16 cellular contexts compared by ENCODE assay signal in the genomic region with DNA sequence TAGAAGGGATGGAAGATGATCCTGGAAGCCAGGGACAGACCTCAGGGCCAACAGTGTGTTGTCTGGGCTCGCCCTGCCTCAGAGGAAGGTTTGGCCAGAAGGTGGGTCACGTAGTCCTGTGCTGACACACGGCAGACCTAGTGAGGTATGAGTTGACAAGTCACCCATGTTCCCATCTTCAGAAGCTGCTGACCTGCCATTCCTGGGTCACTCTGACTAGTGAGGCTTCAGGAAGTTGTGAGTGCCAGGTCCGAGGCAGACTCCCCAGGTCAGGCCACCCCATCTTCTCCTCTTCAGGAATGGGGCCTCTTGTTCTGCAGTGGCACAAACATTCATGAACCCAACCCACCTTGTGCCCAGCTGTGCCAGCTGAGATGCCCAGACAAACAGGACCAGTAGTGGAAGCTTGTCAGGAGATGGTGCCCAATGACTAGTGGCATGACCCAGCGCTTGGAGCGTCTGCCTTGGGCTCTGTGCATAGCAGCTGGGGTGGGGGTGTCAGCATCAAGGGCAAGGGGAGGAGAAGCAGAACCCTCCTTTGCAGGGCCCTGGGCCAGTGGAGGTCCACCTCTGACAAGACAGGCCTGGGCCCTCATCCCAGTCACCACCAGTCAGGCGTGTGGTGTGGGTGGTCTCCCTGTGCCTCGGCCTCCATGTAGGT. TPM values are rescaled to one million over a fixed set of nuclear protein-coding genes. Genes with fewer than 3 reads are reported as not detected.
DNase-seq lines count a peak whose midpoint lies in the region; ATAC-seq and TF ChIP-seq lines count a peak whose summit lies in the region.
"Had no signal": no experiment of that assay in that cellular context is flagged by ENCODE, and none has a peak within 500 bp of the region (broad histone marks: within the 10 kb centered on the region; RNA-seq: fewer than 3 reads in every experiment).

No MANE protein-coding gene starts in this region.

- H3K9me3 ChIP-seq in breast epithelium (no peaks in the 10 kb centered on the region), endodermal cell (ENCODE audit: control insufficient read depth, low read length) (no peaks in the 10 kb centered on the region), psoas muscle (no peaks in the 10 kb centered on the region), thyroid gland (no peaks in the 10 kb centered on the region)
- H3K9me3 ChIP-seq: Caco-2 had no signal

- H3K9ac ChIP-seq in endodermal cell (ENCODE audit: extremely low read depth, low read length, poor library complexity, severe bottlenecking) = no peak overlapping the region

- H3K4me3 Mint-ChIP-seq in MCF 10A (ENCODE audit: unreplicated experiment) (no peak overlapping the region), endodermal cell (no peak overlapping the region)
- H3K4me3 Mint-ChIP-seq: H9 had no signal

- ATAC-seq in psoas muscle (peak; percentile 81 to 94 (median 84)), GM18502 (IDR thresholded peaks at IDR 0.05; ENCODE audit: poor library complexity, unreplicated experiment) (no peak)
- ATAC-seq: Panc1 had no signal

- POLR2A ChIA-PET in MCF 10A (lab: Yijun Ruan, JAX) = no interaction called here

- H3K9me3 Mint-ChIP-seq in MCF 10A (ENCODE audit: unreplicated experiment) (no peaks in the 10 kb centered on the region), endodermal cell (no peaks in the 10 kb centered on the region)
- H3K9me3 Mint-ChIP-seq: H9 had no signal

- H3K36me3 Mint-ChIP-seq in MCF 10A (ENCODE audit: insufficient read depth, unreplicated experiment) (no peaks in the 10 kb centered on the region), endodermal cell (ENCODE audit: low read depth) (no peaks in the 10 kb centered on the region)

- H3K27ac Mint-ChIP-seq in MCF 10A (ENCODE audit: low read depth, unreplicated experiment) (no peak overlapping the region), endodermal cell (no peak overlapping the region)
- H3K27ac Mint-ChIP-seq: H9 had no signal

- intact Hi-C loops in breast epithelium (cut with DNase I; ENCODE audit: low total_unique reads) = no loop called here
- intact Hi-C loops in MCF 10A (cut with micrococcal nuclease) = no loop called here
- intact Hi-C loops in psoas muscle (cut with DNase I) = no loop called here
- intact Hi-C loops in thyroid gland (cut with DNase I) = no loop called here

- peak in 1 of 2 donors; percentile 72 for DNase-seq in breast epithelium (ENCODE audit: low spot score in 2 of 2)
- DNase-seq in MCF 10A (ENCODE audit: unreplicated experiment) = no peak
- peak; percentile 42 for DNase-seq in endodermal cell
- DNase-seq in psoas muscle = peak in 1 of 2 donors; percentile 70
- no peak for DNase-seq in thyroid gland
- DNase-seq in amniotic stem cell (lab: John Stamatoyannopoulos, UW) = no peak
- no peak for DNase-seq in stimulated activated CD4-positive, alpha-beta T cell treated with anti-CD3 and anti-CD28 coated beads, Interleukin-2, amount 100 ng/mL, for 24 hours
- DNase-seq: Caco-2, H9, Kasumi-1, NCI-H187 treated with DMSO at 0.1 percent for 48 hours, NCI-H2171 treated with DMSO at 0.1 percent for 48 hours, NCI-H82 had no signal

- WGBS in endodermal cell (ENCODE audit: insufficient coverage in 1 of 2, insufficient read length in 1 of 2), 2 experiments = 93 to 94% methylated on average over 5 to 8 of the region's 8 CpGs
- WGBS in psoas muscle, 3 donors = 43 to 57% (median 43%) methylated on average over 8 of the region's 8 CpGs
- 96 to 98% methylated on average over 5 to 7 of the region's 8 CpGs for WGBS in thyroid gland, 2 donors

- H3K27me3 ChIP-seq in breast epithelium = no peaks in the 10 kb centered on the region
- H3K27me3 ChIP-seq in endodermal cell (ENCODE audit: control insufficient read depth, insufficient read depth, low read length, poor library complexity, severe bottlenecking) = no peaks in the 10 kb centered on the region
- H3K27me3 ChIP-seq in psoas muscle (ENCODE audit: insufficient read depth in 3 of 3, low read length in 2 of 3) = no peaks in the 10 kb centered on the region
- no peaks in the 10 kb centered on the region for H3K27me3 ChIP-seq in thyroid gland

- H3K4me1 Mint-ChIP-seq in MCF 10A (ENCODE audit: insufficient read depth, unreplicated experiment) (no peaks in the 10 kb centered on the region), endodermal cell (peaks cover 33% of the 10 kb centered on the region)

- TF ChIP-seq CTCF in breast epithelium (IDR thresholded peaks at IDR 0.05) (no peak), MCF 10A (IDR thresholded peaks at IDR 0.05; ENCODE audit: unreplicated experiment) (no peak), endodermal cell (conservative IDR thresholded peaks at IDR 0.05) (no peak), psoas muscle (IDR thresholded peaks at IDR 0.05) (no peak), thyroid gland (IDR thresholded peaks at IDR 0.05) (no peak)

- H3K36me3 ChIP-seq in breast epithelium = no peaks in the 10 kb centered on the region
- H3K36me3 ChIP-seq in endodermal cell (ENCODE audit: control insufficient read depth, insufficient read depth, low read length) = no peaks in the 10 kb centered on the region
- H3K36me3 ChIP-seq in psoas muscle (ENCODE audit: insufficient read depth in 1 of 2, low read depth in 1 of 2) = no peaks in the 10 kb centered on the region
- H3K36me3 ChIP-seq in thyroid gland = no peaks in the 10 kb centered on the region

- CTCF ChIA-PET in MCF 10A (lab: Yijun Ruan, JAX) = interaction anchor here (1.0 kb wide), 1 partner anchor 59 kb away, joined by 4 read pairs; no protein-coding TSS in a partner anchor

- no peak for TF ChIP-seq POLR2A in breast epithelium (IDR thresholded peaks at IDR 0.05)
- TF ChIP-seq POLR2A in thyroid gland (IDR thresholded peaks at IDR 0.05) = no peak

- H3K4me3 ChIP-seq in breast epithelium (no peak overlapping the region), endodermal cell (ENCODE audit: low read length) (no peak overlapping the region), psoas muscle (no peak overlapping the region), thyroid gland (replicated peaks in 1 of 3) (no peak overlapping the region)

- H3K4me1 ChIP-seq in breast epithelium (peaks cover 0 to 5% of the 10 kb centered on the region in 2 donors), endodermal cell (ENCODE audit: control insufficient read depth, insufficient read depth, low read length) (peaks cover 2% of the 10 kb centered on the region), psoas muscle (peaks cover 84% of the 10 kb centered on the region), thyroid gland (peaks cover 17 to 28% of the 10 kb centered on the region in 2 donors)
- H3K4me1 ChIP-seq: Caco-2 had no signal

- H3K27ac ChIP-seq in breast epithelium (peak overlapping the region; percentile 23 to 43), endodermal cell (ENCODE audit: low read depth, low read length) (no peak overlapping the region), psoas muscle (peak overlapping the region; percentile 82), thyroid gland (no peak overlapping the region)
- H3K27ac ChIP-seq: C4-2B had no signal

- peaks cover 14% of the 10 kb centered on the region for H3K27me3 Mint-ChIP-seq in MCF 10A (ENCODE audit: insufficient read depth, unreplicated experiment)
- H3K27me3 Mint-ChIP-seq in endodermal cell (ENCODE audit: insufficient read depth) = no peaks in the 10 kb centered on the region

- BruUV-seq in MCF 10A (replicated peaks; lab: Mats Ljungman, UMichigan) = no TSS peak

RNA-seq across cellular contexts. Expression of a gene that starts 16.8 kb away (rescaled TPM):
- total RNA-seq in breast epithelium = 10 to 100 TPM; 30.9 to 61.8 (median 51.8) TPM
- total RNA-seq in MCF 10A (2022) = not detected in 2 replicates
- 10 to 100 TPM; 14.8 to 17.1 TPM for total RNA-seq in endodermal cell
- polyA plus RNA-seq in endodermal cell (2013, experiment 1 of 2) = 19.1 TPM
- polyA plus RNA-seq in endodermal cell (2013, experiment 2 of 2) = 21.2 TPM
- total RNA-seq in psoas muscle = 100 to 1,000 TPM in 1 of 4 donors, 10 to 100 TPM in 3; 12.6 to 208 (median 19.0) TPM
- 10 to 100 TPM in 2 of 3 donors, 1 to 10 TPM in 1; 8.9 to 22.3 (median 11.2) TPM for polyA plus RNA-seq in psoas muscle
- 10 to 100 TPM in 2 of 4 donors, 1 to 10 TPM in 2; 5.9 to 12.6 (median 8.7) TPM for total RNA-seq in thyroid gland
- total RNA-seq: Caco-2 had no signal

Comparison
In these comparisons a context has a peak if more than half of its experiments do, and no peak if none do; other contexts are left out.
1. H3K27ac ChIP-seq: peak in breast epithelium (2 of 2) and psoas muscle (single experiment); none in endodermal cell (single experiment) and thyroid gland (0 of 3).